In the genomic region with DNA sequence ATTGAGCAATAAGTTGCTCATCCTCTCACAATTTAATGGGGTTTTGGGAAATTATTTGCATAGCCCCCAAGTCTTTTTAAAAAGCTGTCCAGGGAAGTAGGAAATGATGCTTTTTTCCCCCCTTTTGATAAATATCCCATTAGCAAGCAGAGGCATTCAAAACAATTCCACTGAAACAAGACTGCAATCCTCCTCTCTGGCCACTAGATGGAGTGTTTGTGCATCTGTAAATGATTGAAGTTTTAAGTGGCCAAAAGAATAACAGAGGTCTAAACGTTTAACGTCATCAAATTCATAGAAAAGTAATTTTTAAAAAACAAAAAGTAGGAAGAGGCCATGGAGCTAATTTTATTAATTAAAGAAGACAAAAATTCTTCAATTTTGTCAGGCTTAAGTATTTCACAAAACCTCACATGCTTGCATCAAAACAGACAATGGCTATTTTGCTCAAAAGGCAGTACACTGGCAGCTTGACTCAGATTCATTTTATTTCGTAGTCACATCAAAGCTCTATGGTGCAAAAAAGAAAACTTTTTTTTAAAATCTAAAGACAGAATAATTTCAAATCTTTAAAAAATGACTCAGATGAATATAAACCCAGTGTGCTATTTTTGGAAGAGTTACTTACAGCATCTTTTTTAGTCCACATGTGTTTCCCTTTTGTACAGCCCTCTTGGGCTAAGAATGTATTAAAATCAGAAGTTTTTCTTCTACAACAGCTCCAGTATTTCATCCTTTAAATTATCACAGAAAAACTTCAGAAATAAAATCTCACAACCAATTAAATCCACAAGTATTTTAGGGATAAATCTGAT, we compare ENCODE assay signal across 8 cellular contexts.
DNase-seq lines count a peak whose midpoint lies in the region; ATAC-seq and TF ChIP-seq lines count a peak whose summit lies in the region.

No MANE protein-coding gene starts in this region.

- no peaks in the 10 kb centered on the region for H3K27me3 ChIP-seq in SU-DHL-6 (ENCODE audit: low read length)

- peaks cover 6% of the 10 kb centered on the region; the same call in 1 of the 2 replicates for H4K20me1 ChIP-seq in SU-DHL-6 (ENCODE audit: low read depth, low read length)

- no peaks in the 10 kb centered on the region for H3K9me2 ChIP-seq in SU-DHL-6 (replicated peaks; ENCODE audit: insufficient read depth, low read length)

- peaks cover 38% of the 10 kb centered on the region for H3F3A ChIP-seq in SU-DHL-6 (ENCODE audit: insufficient read depth)

- no peak overlapping the region for H2AFZ ChIP-seq in SU-DHL-6 (ENCODE audit: low read depth, low read length, severe bottlenecking)

- POLR2A ChIA-PET in GM10248 (lab: Yijun Ruan, JAX): no interaction called here

- H3K9me3 ChIP-seq in SU-DHL-6 (ENCODE audit: insufficient read depth, low read length): no peaks in the 10 kb centered on the region

- H3K4me2 ChIP-seq in SU-DHL-6 (ENCODE audit: low read depth, low read length, poor library complexity, severe bottlenecking): no peak overlapping the region

- H3K4me3 ChIP-seq in HFF-Myc (replicated peaks; ENCODE audit: low read depth, low read length) (no peak overlapping the region), SU-DHL-6 (ENCODE audit: insufficient read depth, low read length, poor library complexity, severe bottlenecking) (no peak overlapping the region), fibroblast of mammary gland (ENCODE audit: control insufficient read depth, low read depth, low read length) (no peak overlapping the region)

- no peak for ATAC-seq in HG03045 (IDR thresholded peaks at IDR 0.05; ENCODE audit: unreplicated experiment)

- peak overlapping the region; percentile 7; the same call in 1 of the 2 replicates for H3K27ac ChIP-seq in SU-DHL-6 (ENCODE audit: low read depth, low read length)

- H3K36me3 ChIP-seq in SU-DHL-6 (ENCODE audit: low read length): peaks cover 59% of the 10 kb centered on the region

- H3K9ac ChIP-seq in SU-DHL-6 (ENCODE audit: low read length): no peak overlapping the region

- peak; percentile 22 for DNase-seq in AG09319 (ENCODE audit: extremely low read depth, low read depth)
- DNase-seq in GM10248 (ENCODE audit: extremely low spot score): peak; percentile 45
- peak; percentile 45 for DNase-seq in HFF-Myc (ENCODE audit: extremely low read depth, low read depth)
- DNase-seq in MV-4-11 (lab: John Stamatoyannopoulos, UW): peak; percentile 29
- DNase-seq in fibroblast of mammary gland (ENCODE audit: low read depth): peak; percentile 75
- DNase-seq in pons (ENCODE audit: low spot score): peak; percentile 80

- TF ChIP-seq CTCF in AG09319 (IDR thresholded peaks at IDR 0.05; ENCODE audit: low read depth, low read length) (peak; percentile 94), GM10248 (IDR thresholded peaks at IDR 0.05; ENCODE audit: control extremely low read depth, extremely low read depth, low read depth, missing control alignments) (peak; percentile 82), HFF-Myc (IDR thresholded peaks at IDR 0.05; ENCODE audit: low read depth, low read length, missing control alignments) (peak; percentile 81), SU-DHL-6 (IDR thresholded peaks at IDR 0.05; ENCODE audit: insufficient read depth, low read length, poor library complexity, severe bottlenecking) (peak; percentile 85), fibroblast of mammary gland (conservative IDR thresholded peaks at IDR 0.05; ENCODE audit: control insufficient read depth, insufficient read depth, low read depth, low read length) (peak; percentile 93)

- CTCF ChIA-PET in GM10248 (lab: Yijun Ruan, JAX): interaction anchor here (0.7 to 5.8 kb wide), 16 partner anchors 9 to 435 kb away, joined by 3 to 38 read pairs (median 6); a partner anchor contains a TSS

- H3K79me2 ChIP-seq in SU-DHL-6 (ENCODE audit: insufficient read depth, low read length): peaks cover 2% of the 10 kb centered on the region; the same call in 1 of the 2 replicates

Comparison
In these comparisons a context has a peak if more than half of its experiments do, and no peak if none do; other contexts are left out.
1. DNase-seq: peak in every context shown above with its lines; median percentile 80 in pons; 75 in fibroblast of mammary gland; 45 in GM10248; 45 in HFF-Myc; 29 in MV-4-11; 22 in AG09319.